Comparison of ENCODE assay signal across 10 cellular contexts in genomic region chr4:7854697-7855370, GRCh38.
A peak's percentile ranks its signal among the peaks of the same experiment; 100 is the strongest.
DNase-seq lines count a peak whose midpoint lies in the region; TF ChIP-seq lines count a peak whose summit lies in the region.
"Had no signal": no experiment of that assay in that cellular context is flagged by ENCODE, and none has a peak within 500 bp of the region (broad histone marks: within the 10 kb centered on the region; RNA-seq: fewer than 3 reads in every experiment).

No MANE protein-coding gene starts in this region.

- H3K4me1 ChIP-seq in SJSA1 (replicated peaks), result peaks cover 78% of the 10 kb centered on the region
- peaks cover 0 to 56% (median 8%) of the 10 kb centered on the region in 4 donors for H3K4me1 ChIP-seq in tibial nerve

- TF ChIP-seq EP300 in tibial nerve (IDR thresholded peaks at IDR 0.05), result no peak

- no peak for TF ChIP-seq POLR2A in tibial nerve (IDR thresholded peaks at IDR 0.05)

- H3K36me3 ChIP-seq in SJSA1 (peaks cover 55% of the 10 kb centered on the region), tibial nerve (peaks cover 0 to 40% (median 0%) of the 10 kb centered on the region in 3 donors)

- H3K27ac ChIP-seq in SJSA1 (peak overlapping the region; percentile 7; the same call in 1 of the 2 replicates), tibial nerve (no peak overlapping the region)
- H3K27ac ChIP-seq: right atrium auricular region had no signal

- H3K4me3 ChIP-seq in SJSA1 (no peak overlapping the region), epithelial cell of esophagus (ENCODE audit: low read length) (no peak overlapping the region), tibial nerve (no peak overlapping the region)
- H3K4me3 ChIP-seq: right atrium auricular region had no signal

- DNase-seq in SJSA1 (ENCODE audit: low read depth in 1 of 2, low spot score in 2 of 2), result no peak
- peak; percentile 35 for DNase-seq in activated T-cell treated with anti-CD3 and anti-CD28 coated beads for 48 hours (ENCODE audit: low read depth)
- peak; percentile 44 for DNase-seq in epithelial cell of esophagus (ENCODE audit: low read depth)
- peak; percentile 32 for DNase-seq in stimulated activated CD8-positive, alpha-beta memory T cell treated with anti-CD3 and anti-CD28 coated beads, Interleukin-15, amount 100 ng/mL, for 1 hour (ENCODE audit: low read depth)
- no peak for DNase-seq in DMS153 treated with DMSO at 0.1 percent for 48 hours (lab: John Stamatoyannopoulos, UW; ENCODE audit: unreplicated experiment)
- no peak for DNase-seq in tibial nerve (ENCODE audit: low spot score in 2 of 2)
- no peak for DNase-seq in posterior vena cava (ENCODE audit: low spot score)
- DNase-seq in NCI-H69 (lab: John Stamatoyannopoulos, UW), result no peak
- DNase-seq: NCI-H1436 treated with DMSO at 0.1 percent for 48 hours had no signal

- intact Hi-C loops in posterior vena cava (cut with DNase I), result no loop called here

- TF ChIP-seq CTCF in epithelial cell of esophagus (IDR thresholded peaks at IDR 0.05; ENCODE audit: insufficient read depth, low read depth, low read length, missing control alignments) (no peak), tibial nerve (IDR thresholded peaks at IDR 0.05) (no peak)

- no peaks in the 10 kb centered on the region for H3K9me3 ChIP-seq in SJSA1 (replicated peaks)
- no peaks in the 10 kb centered on the region for H3K9me3 ChIP-seq in tibial nerve
- H3K9me3 ChIP-seq: right atrium auricular region had no signal

- WGBS in tibial nerve, 2 donors, result 79 to 82% methylated on average over 9 of the region's 9 CpGs

- H3K27me3 ChIP-seq in SJSA1 (replicated peaks) (no peaks in the 10 kb centered on the region), tibial nerve (no peaks in the 10 kb centered on the region)
- H3K27me3 ChIP-seq: right atrium auricular region had no signal

Comparison
In these comparisons a context has a peak if more than half of its experiments do, and no peak if none do; other contexts are left out.
1. DNase-seq: peak in activated T-cell treated with anti-CD3 and anti-CD28 coated beads for 48 hours (single experiment), epithelial cell of esophagus (single experiment) and stimulated activated CD8-positive, alpha-beta memory T cell treated with anti-CD3 and anti-CD28 coated beads, Interleukin-15, amount 100 ng/mL, for 1 hour (single experiment); none in SJSA1 (0 of 2), DMS153 treated with DMSO at 0.1 percent for 48 hours (single experiment), tibial nerve (0 of 2), posterior vena cava (single experiment) and NCI-H69 (single experiment).